ENCODE assay signal across 3 cellular contexts in genomic region chr7:95172420-95172819, GRCh38.
TF ChIP-seq lines count a peak whose summit lies in the region.

No MANE protein-coding gene starts in this region.

TF ChIP-seq in HepG2, 621 proteins besides CTCF, POLR2A, EP300 and RAD21:
- TF ChIP-seq MAF1 (CRISPR knock-in tag; IDR thresholded peaks at IDR 0.05; ENCODE audit: borderline replicate concordance), result no peak
- no peak for TF ChIP-seq STAT6 (CRISPR knock-in tag; IDR thresholded peaks at IDR 0.05; ENCODE audit: borderline replicate concordance)
- no peak for TF ChIP-seq TGIF2 (CRISPR knock-in tag; IDR thresholded peaks at IDR 0.05)
- TF ChIP-seq MAFK (conservative IDR thresholded peaks at IDR 0.05 in 1 of 2, IDR thresholded peaks at IDR 0.05 in 1 of 2; ENCODE audit: low read length in 2 of 2), result peak; percentile 38 to 60
- TF ChIP-seq ZSCAN22 (CRISPR knock-in tag; IDR thresholded peaks at IDR 0.05), result no peak
- TF ChIP-seq MAFF (IDR thresholded peaks at IDR 0.05; ENCODE audit: low read depth, low read length), result peak; percentile 43; the same call in 1 of the 2 replicates
- no peak for TF ChIP-seq MXD4 (CRISPR knock-in tag; IDR thresholded peaks at IDR 0.05)
- no peak for TF ChIP-seq TBX3 (IDR thresholded peaks at IDR 0.05; ENCODE audit: borderline replicate concordance)
- no peak for TF ChIP-seq ZNF713 (CRISPR knock-in tag; IDR thresholded peaks at IDR 0.05)
- no peak for TF ChIP-seq EEA1 (CRISPR knock-in tag; IDR thresholded peaks at IDR 0.05; ENCODE audit: borderline replicate concordance)

TF ChIP-seq in IMR-90, 13 proteins besides CTCF, POLR2A, EP300 and RAD21:
- TF ChIP-seq MAFK (IDR thresholded peaks at IDR 0.05; ENCODE audit: low read depth, low read length) (0 out of 2 replicates have a peak, but pooled peaks have one; percentile 9), BHLHE40 (IDR thresholded peaks at IDR 0.05; ENCODE audit: low read depth, low read length) (no peak)

TF ChIP-seq in K562, 482 proteins besides CTCF, POLR2A, EP300 and RAD21:
- TF ChIP-seq C11orf30 (IDR thresholded peaks at IDR 0.05; ENCODE audit: low read depth) (0 out of 2 replicates have a peak, but pooled peaks have one; percentile 14), ZNF316 (IDR thresholded peaks at IDR 0.05) (peak; percentile 57; the same call in 1 of the 2 replicates), NEUROD1 (IDR thresholded peaks at IDR 0.05; ENCODE audit: borderline replicate concordance, low read depth, low read length, partially characterized antibody) (no peak), E2F8 (IDR thresholded peaks at IDR 0.05; ENCODE audit: low read depth, partially characterized antibody) (no peak)
